In genomic region chr9:111898331-111899096, GRCh38 we compare ENCODE assay signal across 9 cellular contexts. TPM values are rescaled to one million over a fixed set of nuclear protein-coding genes. Genes with fewer than 3 reads are reported as not detected.
A peak's percentile ranks its signal among the peaks of the same experiment; 100 is the strongest.
DNase-seq lines count a peak whose midpoint lies in the region; ATAC-seq and TF ChIP-seq lines count a peak whose summit lies in the region.
"Had no signal": no experiment of that assay in that cellular context is flagged by ENCODE, and none has a peak within 500 bp of the region (broad histone marks: within the 10 kb centered on the region; RNA-seq: fewer than 3 reads in every experiment).

No MANE protein-coding gene starts in this region.

- peaks cover 19% of the 10 kb centered on the region for H3K4me1 ChIP-seq in cardiac muscle cell (ENCODE audit: low read depth)
- H3K4me1 ChIP-seq in right lobe of liver: peaks cover 0 to 55% (median 21%) of the 10 kb centered on the region in 4 donors
- H3K4me1 ChIP-seq in vagina: peaks cover 49% of the 10 kb centered on the region

- no peak for ATAC-seq in left cardiac atrium
- peak in 1 of 4 donors; percentile 24 for ATAC-seq in right lobe of liver
- no peak for ATAC-seq in GM18505 (IDR thresholded peaks at IDR 0.05; ENCODE audit: unreplicated experiment)

- no peaks in the 10 kb centered on the region for H3K9me3 ChIP-seq in cardiac muscle cell (ENCODE audit: low read depth)
- no peaks in the 10 kb centered on the region for H3K9me3 ChIP-seq in right lobe of liver
- no peaks in the 10 kb centered on the region for H3K9me3 ChIP-seq in vagina

- no peak overlapping the region for H3K27ac ChIP-seq in cardiac muscle cell
- H3K27ac ChIP-seq in right lobe of liver: peak overlapping the region; percentile 76 to 99 (median 87)
- peak overlapping the region; percentile 97 for H3K27ac ChIP-seq in vagina

- TF ChIP-seq CTCF in cardiac muscle cell (IDR thresholded peaks at IDR 0.05; ENCODE audit: low read depth, low read length): no peak
- TF ChIP-seq CTCF in astrocyte of the cerebellum (IDR thresholded peaks at IDR 0.05; ENCODE audit: low read depth, low read length, missing control alignments): no peak
- TF ChIP-seq CTCF in right lobe of liver (IDR thresholded peaks at IDR 0.05): no peak
- no peak for TF ChIP-seq CTCF in vagina (IDR thresholded peaks at IDR 0.05)

- no peaks in the 10 kb centered on the region for H3K27me3 ChIP-seq in cardiac muscle cell
- no peaks in the 10 kb centered on the region for H3K27me3 ChIP-seq in right lobe of liver
- H3K27me3 ChIP-seq in vagina: no peaks in the 10 kb centered on the region

- H3K4me3 ChIP-seq in cardiac muscle cell (peak overlapping the region; percentile 90), astrocyte of the cerebellum (ENCODE audit: low read depth, low read length) (peak overlapping the region; percentile 86), right lobe of liver (peak overlapping the region; percentile 74 to 88 (median 75)), vagina (peak overlapping the region; percentile 95 to 99)

- no peak for TF ChIP-seq POLR2A in right lobe of liver (IDR thresholded peaks at IDR 0.05)
- no peak for TF ChIP-seq POLR2A in vagina (IDR thresholded peaks at IDR 0.05)
- no peak for TF ChIP-seq POLR2A in GM18505 (IDR thresholded peaks at IDR 0.05; ENCODE audit: borderline replicate concordance, extremely low read depth, insufficient read depth, insufficient read length)

- WGBS in right lobe of liver (ENCODE audit: insufficient coverage, low coverage, low lambda C conversion rate, missing lambda C conversion rate): 4% methylated on average over 4 of the region's 4 CpGs

- intact Hi-C loops in left cardiac atrium (cut with DNase I): loop anchor here in 1 of 2 donors (10.0 kb wide), 1 partner anchor 166 kb away; no protein-coding TSS in a partner anchor
- intact Hi-C loops in right lobe of liver (cut with DNase I): no loop called here
- intact Hi-C loops in vagina (cut with DNase I): loop anchor here (10.0 kb wide), 1 partner anchor 436 kb away; the partner anchor contains the start of gene PTBP3

- in situ Hi-C loops in astrocyte of the cerebellum (cut with HindIII; ENCODE audit: low sequenced_read_pairs): no loop called here

- H3K36me3 ChIP-seq in cardiac muscle cell: no peaks in the 10 kb centered on the region
- H3K36me3 ChIP-seq in right lobe of liver: no peaks in the 10 kb centered on the region
- no peaks in the 10 kb centered on the region for H3K36me3 ChIP-seq in vagina

- DNase-seq in cardiac muscle cell (ENCODE audit: low read depth in 1 of 2, low spot score in 1 of 2) (peak in 1 of 2 donors; percentile 36), left cardiac atrium (no peak), astrocyte of the cerebellum (ENCODE audit: low read depth) (no peak), right lobe of liver (no peak), vagina (ENCODE audit: extremely low spot score in 2 of 2) (no peak), cerebellar cortex (ENCODE audit: low spot score) (no peak), LoVo (ENCODE audit: low spot score) (no peak)
- DNase-seq: NCI-H1105 treated with DMSO at 0.1 percent for 48 hours had no signal

RNA-seq across cellular contexts. Expression of gene UGCG, which starts 1.9 kb away (rescaled TPM):
- total RNA-seq in cardiac muscle cell (13.1 and 16.4 TPM in 2 replicates), left cardiac atrium (10 to 100 TPM; 12.7 to 21.1 TPM), right lobe of liver (10 to 100 TPM in 5 of 6 experiments, 1 to 10 TPM in 1; 7.9 to 37.2 (median 17.1) TPM), vagina (33.1 TPM)
- 18.1 and 23.6 TPM in 2 replicates for polyA plus RNA-seq in cardiac muscle cell
